Comparison of ENCODE assay signal across 13 cellular contexts in the genomic region with DNA sequence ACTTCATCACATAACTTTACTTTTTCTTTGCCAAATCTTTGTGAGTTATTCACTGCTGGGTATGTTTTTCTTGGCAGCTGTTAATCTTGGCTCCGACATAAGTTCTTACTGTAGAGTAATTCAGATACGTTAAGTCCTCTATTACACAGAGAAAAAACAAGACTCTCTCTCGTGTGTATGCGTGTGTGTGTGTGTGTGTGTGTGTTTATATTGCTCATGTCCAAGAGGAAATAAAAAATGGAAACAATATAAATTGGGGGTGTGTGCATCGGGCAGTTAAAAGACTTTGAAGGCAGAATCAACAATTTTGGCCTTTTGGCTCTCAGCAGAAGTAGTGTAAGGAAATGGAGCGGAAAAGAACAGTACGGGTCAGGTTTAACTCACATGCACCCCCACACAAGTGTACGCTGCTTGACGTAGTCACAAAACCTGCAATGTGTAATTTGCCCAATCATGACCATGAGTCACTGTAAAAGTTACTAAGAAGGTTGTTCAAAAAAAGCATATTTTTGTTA.
DNase-seq lines count a peak whose midpoint lies in the region; ATAC-seq, FAIRE-seq and TF ChIP-seq lines count a peak whose summit lies in the region.
"Had no signal": no experiment of that assay in that cellular context is flagged by ENCODE, and none has a peak within 500 bp of the region (broad histone marks: within the 10 kb centered on the region; RNA-seq: fewer than 3 reads in every experiment).

No MANE protein-coding gene starts in this region.

- H3K9me3 ChIP-seq in lung (ENCODE audit: control insufficient read depth in 2 of 2, insufficient read depth in 1 of 2, low read length in 1 of 2) (no peaks in the 10 kb centered on the region), kidney (ENCODE audit: control insufficient read depth in 1 of 2, low read length in 2 of 2) (peaks cover 0 to under 1% of the 10 kb centered on the region in 2 donors)
- H3K9me3 ChIP-seq: BE2C, tibial artery had no signal

- H3K4me1 ChIP-seq in lung (ENCODE audit: control insufficient read depth in 2 of 2, insufficient read depth in 2 of 2, low read length in 2 of 2) = peaks cover 2% of the 10 kb centered on the region in 2 donors
- no peaks in the 10 kb centered on the region for H3K4me1 ChIP-seq in kidney (ENCODE audit: control insufficient read depth in 1 of 2, insufficient read depth in 1 of 2, low read depth in 1 of 2, low read length in 2 of 2)
- H3K4me1 ChIP-seq: BE2C had no signal

- no peak overlapping the region for H3K9ac ChIP-seq in kidney (ENCODE audit: low read length in 2 of 2)

- WGBS in lung, 2 donors = 34 to 62% methylated on average over 9 of the region's 9 CpGs

- H3K4me3 ChIP-seq in choroid plexus epithelial cell (ENCODE audit: low read depth, low read length) (peak overlapping the region; percentile 34), lung (no peak overlapping the region), kidney (ENCODE audit: low read length in 2 of 2) (no peak overlapping the region)
- H3K4me3 ChIP-seq: SK-N-MC, tibial artery had no signal

- H3K27me3 ChIP-seq in lung (ENCODE audit: control insufficient read depth, insufficient read depth) = no peaks in the 10 kb centered on the region

- peak; percentile 50 to 95 for ATAC-seq in left cardiac atrium
- ATAC-seq in lung (ENCODE audit: insufficient read depth, low FRiP score) = peak; percentile 58
- ATAC-seq in GM21576 (IDR thresholded peaks at IDR 0.05; ENCODE audit: unreplicated experiment) = no peak

- FAIRE-seq in kidney (lab: Jason Lieb, UNC) = no peak
- FAIRE-seq: colon had no signal

- TF ChIP-seq CTCF in choroid plexus epithelial cell (conservative IDR thresholded peaks at IDR 0.05; ENCODE audit: low read depth, low read length) = no peak
- no peak for TF ChIP-seq CTCF in lung (IDR thresholded peaks at IDR 0.05; ENCODE audit: control extremely low read depth, extremely low read depth)
- no peak for TF ChIP-seq CTCF in kidney (IDR thresholded peaks at IDR 0.05; ENCODE audit: borderline replicate concordance, extremely low read depth, insufficient read depth)

- DNase-seq in left cardiac atrium = peak; percentile 27
- no peak for DNase-seq in cardiac septum (ENCODE audit: low spot score)
- DNase-seq in choroid plexus epithelial cell (ENCODE audit: low read depth) = peak; percentile 99
- no peak for DNase-seq in lung (ENCODE audit: low spot score)
- DNase-seq in NCI-H2196 treated with DMSO at 0.1 percent for 48 hours (lab: John Stamatoyannopoulos, UW; ENCODE audit: unreplicated experiment) = no peak
- no peak for DNase-seq in kidney
- DNase-seq in NCI-H1105 (lab: John Stamatoyannopoulos, UW) = no peak
- DNase-seq: BE2C, NCI-H2081 treated with DMSO at 0.1 percent for 48 hours had no signal

- intact Hi-C loops in left cardiac atrium (cut with DNase I) = no loop called here
- intact Hi-C loops in cardiac septum (cut with DNase I) = no loop called here
- intact Hi-C loops in kidney (cut with DNase I) = no loop called here

- H3K27ac ChIP-seq in lung (ENCODE audit: low read depth in 1 of 2, low read length in 1 of 2) = no peak overlapping the region
- no peak overlapping the region for H3K27ac ChIP-seq in kidney (ENCODE audit: low read depth in 2 of 2, low read length in 2 of 2)
- H3K27ac ChIP-seq: SK-N-MC, tibial artery had no signal

- no peaks in the 10 kb centered on the region for H3K36me3 ChIP-seq in lung (ENCODE audit: control insufficient read depth in 2 of 2, insufficient read depth in 2 of 2, low read length in 2 of 2)
- H3K36me3 ChIP-seq in kidney (ENCODE audit: control insufficient read depth in 1 of 2, insufficient read depth in 2 of 2, low read length in 2 of 2) = no peaks in the 10 kb centered on the region
- H3K36me3 ChIP-seq: BE2C, tibial artery had no signal

Comparison
In these comparisons a context has a peak if more than half of its experiments do, and no peak if none do; other contexts are left out.
1. DNase-seq: peak in left cardiac atrium (single experiment) and choroid plexus epithelial cell (single experiment); none in cardiac septum (single experiment), lung (single experiment), NCI-H2196 treated with DMSO at 0.1 percent for 48 hours (single experiment), kidney (single experiment) and NCI-H1105 (single experiment).